Comparison of ENCODE assay signal across 1 cellular context in the genomic region with DNA sequence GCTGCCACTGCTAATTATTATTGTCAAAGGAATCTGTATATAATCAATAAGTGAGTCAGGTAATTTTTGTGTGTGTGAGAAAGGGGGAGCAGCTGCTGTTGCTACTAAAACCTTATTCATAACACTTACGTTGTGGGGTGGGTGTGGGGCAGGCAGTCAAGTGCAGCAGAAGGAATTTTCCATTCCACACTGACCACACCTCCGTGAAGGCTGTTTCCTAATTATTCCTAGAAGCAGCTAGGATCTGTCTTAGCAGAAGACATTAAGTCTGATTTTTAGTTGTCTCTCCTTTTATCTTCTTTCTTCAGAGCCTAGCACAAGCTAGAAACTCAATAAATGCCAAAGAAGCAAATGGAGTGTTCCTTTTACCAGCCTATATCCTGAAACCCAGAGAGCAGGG.
TF ChIP-seq lines count a peak whose summit lies in the region.

No MANE protein-coding gene starts in this region.

TF ChIP-seq in SK-N-SH, 30 proteins besides CTCF, POLR2A, EP300 and RAD21 (continued from another document):
- TF ChIP-seq, protein P1, sequence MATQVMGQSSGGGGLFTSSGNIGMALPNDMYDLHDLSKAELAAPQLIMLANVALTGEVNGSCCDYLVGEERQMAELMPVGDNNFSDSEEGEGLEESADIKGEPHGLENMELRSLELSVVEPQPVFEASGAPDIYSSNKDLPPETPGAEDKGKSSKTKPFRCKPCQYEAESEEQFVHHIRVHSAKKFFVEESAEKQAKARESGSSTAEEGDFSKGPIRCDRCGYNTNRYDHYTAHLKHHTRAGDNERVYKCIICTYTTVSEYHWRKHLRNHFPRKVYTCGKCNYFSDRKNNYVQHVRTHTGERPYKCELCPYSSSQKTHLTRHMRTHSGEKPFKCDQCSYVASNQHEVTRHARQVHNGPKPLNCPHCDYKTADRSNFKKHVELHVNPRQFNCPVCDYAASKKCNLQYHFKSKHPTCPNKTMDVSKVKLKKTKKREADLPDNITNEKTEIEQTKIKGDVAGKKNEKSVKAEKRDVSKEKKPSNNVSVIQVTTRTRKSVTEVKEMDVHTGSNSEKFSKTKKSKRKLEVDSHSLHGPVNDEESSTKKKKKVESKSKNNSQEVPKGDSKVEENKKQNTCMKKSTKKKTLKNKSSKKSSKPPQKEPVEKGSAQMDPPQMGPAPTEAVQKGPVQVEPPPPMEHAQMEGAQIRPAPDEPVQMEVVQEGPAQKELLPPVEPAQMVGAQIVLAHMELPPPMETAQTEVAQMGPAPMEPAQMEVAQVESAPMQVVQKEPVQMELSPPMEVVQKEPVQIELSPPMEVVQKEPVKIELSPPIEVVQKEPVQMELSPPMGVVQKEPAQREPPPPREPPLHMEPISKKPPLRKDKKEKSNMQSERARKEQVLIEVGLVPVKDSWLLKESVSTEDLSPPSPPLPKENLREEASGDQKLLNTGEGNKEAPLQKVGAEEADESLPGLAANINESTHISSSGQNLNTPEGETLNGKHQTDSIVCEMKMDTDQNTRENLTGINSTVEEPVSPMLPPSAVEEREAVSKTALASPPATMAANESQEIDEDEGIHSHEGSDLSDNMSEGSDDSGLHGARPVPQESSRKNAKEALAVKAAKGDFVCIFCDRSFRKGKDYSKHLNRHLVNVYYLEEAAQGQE (IDR thresholded peaks at IDR 0.05; ENCODE audit: low read depth, low read length) = no peak
- TF ChIP-seq USF2 (IDR thresholded peaks at IDR 0.05; ENCODE audit: borderline replicate concordance, low read depth, low read length) (no peak), TCF12 (IDR thresholded peaks at IDR 0.05) (no peak), EZH2phosphoT487 (IDR thresholded peaks at IDR 0.05; ENCODE audit: borderline replicate concordance, low read depth) (no peak), CHD2 (IDR thresholded peaks at IDR 0.05; ENCODE audit: low read length, partially characterized antibody) (no peak), JUND (IDR thresholded peaks at IDR 0.05) (no peak)
